Comparison of ENCODE assay signal across 33 cellular contexts in the genomic region with DNA sequence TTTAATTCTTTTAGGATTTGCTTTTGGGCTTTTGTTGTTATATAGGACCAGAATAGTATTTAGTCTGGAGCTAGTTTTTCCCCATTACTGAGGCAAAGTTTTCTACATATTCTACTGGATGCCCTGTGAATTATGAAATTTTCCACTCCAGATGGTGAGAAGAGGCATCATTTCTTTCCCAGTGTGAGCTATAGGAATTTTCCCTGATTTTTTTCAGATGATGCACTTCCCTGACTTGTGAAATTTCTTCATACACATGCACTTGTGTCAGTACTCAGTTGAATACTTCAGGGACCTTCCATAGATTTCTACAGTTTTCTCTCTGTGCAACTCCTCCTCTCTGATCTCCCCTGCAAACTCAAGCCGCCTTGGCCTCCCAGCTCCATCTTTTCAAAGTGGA.
"Had no signal": no experiment of that assay in that cellular context is flagged by ENCODE, and none has a peak within 500 bp of the region (broad histone marks: within the 10 kb centered on the region; RNA-seq: fewer than 3 reads in every experiment).

No MANE protein-coding gene starts in this region.

- H3K27ac ChIP-seq: adrenal gland, brain microvascular endothelial cell, PC-9, RWPE1, VCaP had no signal

- H3K9me3 ChIP-seq: adrenal gland had no signal

- H3K4me1 ChIP-seq: adrenal gland had no signal

- ATAC-seq: activated T-cell treated with anti-CD3 and anti-CD28 coated beads, Interleukin-2, amount 50 U/mL, for 4 hours; Right ventricle myocardium inferior; SK-N-SH treated with all-trans-retinoic acid at 6 μM for 48 hours; T-cell; T-helper 17 cell had no signal

- H3K27me3 ChIP-seq: adrenal gland, brain microvascular endothelial cell had no signal

- DNase-seq: activated B cell treated with CpG ODN at 0.5 μM for 24 hours; activated CD4-positive, alpha-beta memory T cell treated with anti-CD3 and anti-CD28 coated beads for 36 hours; activated CD4-positive, alpha-beta T cell treated with anti-CD3 and anti-CD28 coated beads for 4 hours; activated CD4-positive, alpha-beta T cell treated with anti-CD3 and anti-CD28 coated beads, Interleukin-2, amount 50 U/mL, for 1 hour; activated CD4-positive, CD25-positive, alpha-beta regulatory T cell treated with anti-CD3 and anti-CD28 coated beads, Interleukin-2, amount 50 U/mL, for 72 hours; activated CD8-positive, alpha-beta memory T cell treated with anti-CD3 and anti-CD28 coated beads, Interleukin-2, amount 50 U/mL, for 4 hours; activated gamma-delta T cell treated with Interleukin-2 at 50 U/mL for 16 hours; activated naive CD4-positive, alpha-beta T cell treated with anti-CD3 and anti-CD28 coated beads for 36 hours; activated T-cell treated with anti-CD3 and anti-CD28 coated beads for 4 hours; activated T-cell treated with anti-CD3 and anti-CD28 coated beads, Interleukin-2, amount 50 U/mL, for 4 hours; adrenal gland; aorta; brain microvascular endothelial cell; NCI-H1092 treated with DMSO at 0.1 percent for 48 hours; NCI-H1417; NCI-H146; NCI-H187; NCI-H2029 treated with DMSO at 0.1 percent for 48 hours; NCI-H2107; NCI-H2171; NCI-H510A; NCI-H526; NCI-H748 treated with DMSO at 0.1 percent for 48 hours; NK-92 treated with Interleukin-12 subunit alpha and Interleukin-12 subunit beta, amount 100 ng/mL, for 24 hours; PC-9; SIG-M5; T-cell; T-helper 17 cell had no signal

- H3K4me3 ChIP-seq: adrenal gland, PC-9 had no signal

- FAIRE-seq: RCC 7860 had no signal

- H3K36me3 ChIP-seq: adrenal gland, brain microvascular endothelial cell had no signal
